In the genomic region with DNA sequence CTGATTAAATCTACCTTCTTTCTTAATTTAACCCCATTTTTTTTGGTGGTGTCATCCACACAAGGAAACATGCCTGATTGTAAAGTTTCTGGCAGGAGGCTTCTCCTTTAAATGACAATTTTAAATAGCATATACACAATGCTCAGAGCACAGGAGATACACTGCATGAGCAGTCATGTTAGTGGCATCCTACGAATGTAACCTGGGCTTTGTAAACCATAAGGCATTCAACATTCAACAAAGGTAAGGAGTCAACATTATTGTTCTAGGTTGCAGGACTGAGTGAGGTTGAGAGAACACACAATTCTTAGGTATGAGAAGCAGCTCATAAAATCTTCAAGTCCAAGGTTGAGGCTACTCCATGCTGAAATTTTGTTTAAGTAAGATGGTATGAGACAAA, we compare ENCODE assay signal across 29 cellular contexts.
DNase-seq lines count a peak whose midpoint lies in the region; ATAC-seq, FAIRE-seq and TF ChIP-seq lines count a peak whose summit lies in the region.
"Had no signal": no experiment of that assay in that cellular context is flagged by ENCODE, and none has a peak within 500 bp of the region (broad histone marks: within the 10 kb centered on the region; RNA-seq: fewer than 3 reads in every experiment).

No MANE protein-coding gene starts in this region.

- no peaks in the 10 kb centered on the region for H3K36me3 Mint-ChIP-seq in astrocyte (ENCODE audit: low read depth, unreplicated experiment)
- H3K36me3 Mint-ChIP-seq: natural killer cell had no signal

- peak overlapping the region; percentile 72 for H3K27ac Mint-ChIP-seq in astrocyte (ENCODE audit: unreplicated experiment)
- H3K27ac Mint-ChIP-seq: activated naive CD4-positive, alpha-beta T cell treated with anti-CD3 and anti-CD28 coated beads for 36 hours; B cell; natural killer cell had no signal

- no peak overlapping the region for H4K91ac ChIP-seq in mesenchymal stem cell (ENCODE audit: low read length)

- no peak overlapping the region for H2BK5ac ChIP-seq in mesenchymal stem cell (ENCODE audit: low read depth, low read length, poor library complexity, severe bottlenecking)

- no peaks in the 10 kb centered on the region for H3K27me3 ChIP-seq in astrocyte (ENCODE audit: insufficient read depth, low read length)
- peaks cover 0 to 5% of the 10 kb centered on the region in 2 experiments for H3K27me3 ChIP-seq in mesenchymal stem cell (ENCODE audit: control insufficient read depth in 1 of 2, insufficient read depth in 1 of 2, low read length in 2 of 2)
- H3K27me3 ChIP-seq: gastrocnemius medialis, upper lobe of left lung had no signal

- no peak overlapping the region for H3K4me3 ChIP-seq in astrocyte (ENCODE audit: insufficient read depth, low read depth, low read length)
- no peak overlapping the region for H3K4me3 ChIP-seq in mesenchymal stem cell (ENCODE audit: insufficient read depth in 1 of 2, low read depth in 1 of 2, low read length in 2 of 2)
- H3K4me3 ChIP-seq: gastrocnemius medialis, SK-N-MC, upper lobe of left lung had no signal

- DNase-seq in DMS53 (lab: John Stamatoyannopoulos, UW) (peak; percentile 55), DMS53 treated with DMSO at 0.1 percent for 48 hours (lab: John Stamatoyannopoulos, UW; ENCODE audit: unreplicated experiment) (no peak), astrocyte (ENCODE audit: low read depth) (no peak), mesenchymal stem cell (no peak), urothelium cell line (ENCODE audit: low spot score) (peak; percentile 36), DMS153 (lab: John Stamatoyannopoulos, UW) (no peak), cortex of kidney (lab: John Stamatoyannopoulos, UW) (no peak)
- DNase-seq: 8988T; activated CD4-positive, CD25-positive, alpha-beta regulatory T cell treated with anti-CD3 and anti-CD28 coated beads, Interleukin-2, amount 50 U/mL, for 72 hours; activated CD8-positive, alpha-beta memory T cell treated with anti-CD3 and anti-CD28 coated beads for 24 hours; activated naive CD4-positive, alpha-beta T cell treated with anti-CD3 and anti-CD28 coated beads for 36 hours; activated T-cell treated with anti-CD3 and anti-CD28 coated beads, Interleukin-2, amount 50 U/mL, for 4 hours; amygdala; gastrocnemius medialis; left cardiac atrium; natural killer cell; NCI-H1417 treated with DMSO at 0.1 percent for 48 hours; NCI-H2171 treated with DMSO at 0.1 percent for 48 hours; posterior cingulate gyrus; stimulated activated CD4-positive, alpha-beta T cell treated with anti-CD3 and anti-CD28 coated beads, Interleukin-2, amount 100 ng/mL, for 48 hours; stimulated activated naive CD8-positive, alpha-beta T cell treated with anti-CD3 and anti-CD28 coated beads, Interleukin-15, Interleukin-2, amounts not matched to agents 100 U/mL and 50 U/mL, for 24 hours; upper lobe of left lung had no signal

- H2BK12ac ChIP-seq in mesenchymal stem cell (ENCODE audit: low read length in 2 of 2): no peak overlapping the region

- no peaks in the 10 kb centered on the region for H3K79me1 ChIP-seq in mesenchymal stem cell (replicated peaks; ENCODE audit: low read length, poor library complexity, severe bottlenecking)

- no peak overlapping the region for H2BK15ac ChIP-seq in mesenchymal stem cell (ENCODE audit: low read depth, poor library complexity, severe bottlenecking)

- H2BK120ac ChIP-seq in mesenchymal stem cell (ENCODE audit: low read depth, low read length): no peak overlapping the region

- H4K20me1 ChIP-seq in astrocyte (ENCODE audit: insufficient read depth, low read length): no peaks in the 10 kb centered on the region

- H3K27me3 Mint-ChIP-seq in astrocyte (ENCODE audit: low read depth, unreplicated experiment): peaks cover 11% of the 10 kb centered on the region

- no peaks in the 10 kb centered on the region for H3K79me2 ChIP-seq in astrocyte (ENCODE audit: insufficient read depth, low read length)

- no peak overlapping the region for H3K9ac ChIP-seq in astrocyte (ENCODE audit: low read length)
- H3K9ac ChIP-seq in mesenchymal stem cell (ENCODE audit: low read length): no peak overlapping the region

- no peak for TF ChIP-seq CTCF in astrocyte (IDR thresholded peaks at IDR 0.05; ENCODE audit: insufficient read depth, low read depth, low read length)

- peaks cover 28% of the 10 kb centered on the region for H3K4me1 Mint-ChIP-seq in astrocyte (ENCODE audit: low read depth, unreplicated experiment)
- H3K4me1 Mint-ChIP-seq: B cell, natural killer cell had no signal

- no peak for FAIRE-seq in astrocyte (lab: Jason Lieb, UNC)
- peak; percentile 58 for FAIRE-seq in urothelium cell line (lab: Jason Lieb, UNC)
- FAIRE-seq: D721Med, GM18507, small intestine had no signal

- H3K4me2 ChIP-seq in astrocyte (ENCODE audit: low read length): peak overlapping the region; percentile 21
- H3K4me2 ChIP-seq in mesenchymal stem cell (ENCODE audit: low read length, poor library complexity, severe bottlenecking): no peak overlapping the region

- H3K36me3 ChIP-seq in astrocyte (ENCODE audit: insufficient read depth, low read length): no peaks in the 10 kb centered on the region
- no peaks in the 10 kb centered on the region for H3K36me3 ChIP-seq in mesenchymal stem cell (ENCODE audit: control insufficient read depth in 1 of 2, insufficient read depth in 2 of 2, low read depth in 1 of 2, low read length in 2 of 2)
- H3K36me3 ChIP-seq: gastrocnemius medialis, upper lobe of left lung had no signal

- no peaks in the 10 kb centered on the region for H3K9me3 Mint-ChIP-seq in astrocyte (ENCODE audit: unreplicated experiment)
- H3K9me3 Mint-ChIP-seq: activated naive CD4-positive, alpha-beta T cell treated with anti-CD3 and anti-CD28 coated beads for 36 hours; activated T-cell treated with anti-CD3 and anti-CD28 coated beads, Interleukin-2, amount 50 U/mL, for 4 hours; natural killer cell had no signal

- no peak overlapping the region for H3K14ac ChIP-seq in mesenchymal stem cell (ENCODE audit: low read length in 2 of 2)

- H2AK5ac ChIP-seq in mesenchymal stem cell (ENCODE audit: low read length, severe bottlenecking): peak overlapping the region; percentile 39

- no peak overlapping the region for H4K8ac ChIP-seq in mesenchymal stem cell (ENCODE audit: low read length)

- H3K23ac ChIP-seq in mesenchymal stem cell (ENCODE audit: low read length in 2 of 2): no peak overlapping the region

- H2AFZ ChIP-seq in astrocyte (ENCODE audit: low read depth, low read length): no peak overlapping the region
- no peak overlapping the region for H2AFZ ChIP-seq in mesenchymal stem cell (ENCODE audit: low read depth, low read length)

- no peak overlapping the region for H3K18ac ChIP-seq in mesenchymal stem cell (ENCODE audit: low read depth in 1 of 2, low read length in 2 of 2)

- H3K27ac ChIP-seq in astrocyte (ENCODE audit: low read depth, low read length) (no peak overlapping the region), mesenchymal stem cell (ENCODE audit: low read length, poor library complexity, severe bottlenecking) (no peak overlapping the region)
- H3K27ac ChIP-seq: gastrocnemius medialis, SK-N-MC, upper lobe of left lung had no signal

- 100% methylated on average over 1 of the region's 1 CpG for WGBS in mesenchymal stem cell

- H3K4me3 Mint-ChIP-seq in astrocyte (ENCODE audit: unreplicated experiment): no peak overlapping the region
- H3K4me3 Mint-ChIP-seq: activated naive CD4-positive, alpha-beta T cell treated with anti-CD3 and anti-CD28 coated beads for 36 hours; activated T-cell treated with anti-CD3 and anti-CD28 coated beads, Interleukin-2, amount 50 U/mL, for 4 hours; B cell; natural killer cell had no signal

- H3K9me3 ChIP-seq in astrocyte (ENCODE audit: insufficient read depth, low read depth, low read length) (no peaks in the 10 kb centered on the region), mesenchymal stem cell (ENCODE audit: control insufficient read depth, low read length) (no peaks in the 10 kb centered on the region)
- H3K9me3 ChIP-seq: gastrocnemius medialis, upper lobe of left lung had no signal

- no peak overlapping the region for H3K4ac ChIP-seq in mesenchymal stem cell (ENCODE audit: low read depth in 1 of 2, low read length in 2 of 2)

- peaks cover 5% of the 10 kb centered on the region for H3K4me1 ChIP-seq in astrocyte (ENCODE audit: insufficient read depth, low read length)
- H3K4me1 ChIP-seq in mesenchymal stem cell (ENCODE audit: control insufficient read depth, insufficient read depth, low read depth, low read length): peaks cover 8% of the 10 kb centered on the region
- H3K4me1 ChIP-seq: upper lobe of left lung had no signal

- ATAC-seq in GM21786 (IDR thresholded peaks at IDR 0.05; ENCODE audit: unreplicated experiment): no peak
- ATAC-seq: activated T-cell treated with anti-CD3 and anti-CD28 coated beads, Interleukin-2, amount 50 U/mL, for 4 hours; esophagus mucosa; gastrocnemius medialis; natural killer cell; stimulated activated naive CD8-positive, alpha-beta T cell treated with anti-CD3 and anti-CD28 coated beads, Interleukin-15, Interleukin-2, amounts not matched to agents 100 U/mL and 50 U/mL, for 24 hours had no signal

Comparison
In these comparisons a context has a peak if more than half of its experiments do, and no peak if none do; other contexts are left out.
1. DNase-seq: peak in DMS53 (single experiment) and urothelium cell line (single experiment); none in DMS53 treated with DMSO at 0.1 percent for 48 hours (single experiment), astrocyte (single experiment), mesenchymal stem cell (single experiment), DMS153 (single experiment) and cortex of kidney (single experiment).